In the genomic region with DNA sequence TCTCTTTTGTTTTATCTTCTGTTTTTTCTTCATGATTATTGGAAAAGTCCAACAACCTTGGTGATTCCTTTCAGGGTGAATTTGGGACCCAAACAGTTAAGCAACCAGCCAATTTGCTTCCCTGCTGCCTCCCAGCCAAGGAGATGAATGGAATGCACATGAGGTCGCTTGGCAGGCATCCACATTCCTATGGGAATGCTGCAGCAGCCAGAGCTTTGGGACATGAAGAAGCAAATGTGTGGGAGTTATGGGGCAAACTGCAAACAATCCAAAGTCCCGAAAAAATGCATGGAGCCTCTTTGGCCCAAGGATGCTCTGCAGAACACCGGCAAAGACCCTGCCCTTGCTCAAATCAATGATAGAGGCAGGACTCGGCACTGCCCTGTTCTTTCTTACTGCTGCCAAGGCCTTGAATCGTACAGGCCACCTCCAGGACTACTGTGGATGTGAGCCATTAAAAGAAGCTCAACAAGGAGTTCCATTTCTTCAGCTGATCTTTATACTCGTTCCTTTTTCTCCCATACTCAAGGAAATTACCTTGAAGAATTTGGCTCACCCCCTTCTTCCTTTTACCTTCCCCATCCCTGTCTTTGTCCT, we compare ENCODE assay signal across 8 cellular contexts.
DNase-seq lines count a peak whose midpoint lies in the region; ATAC-seq, FAIRE-seq and TF ChIP-seq lines count a peak whose summit lies in the region.

No MANE protein-coding gene starts in this region.

- DNase-seq in H54 (ENCODE audit: insufficient read length, low spot score) = peak; percentile 71
- peak; percentile 98 for DNase-seq in astrocyte of the hippocampus (ENCODE audit: low read depth, low spot score)
- DNase-seq in hepatic stellate cell (ENCODE audit: low spot score) = peak; percentile 78
- DNase-seq in sciatic nerve (ENCODE audit: low spot score) = peak; percentile 85
- DNase-seq in stimulated activated CD4-positive, alpha-beta T cell treated with anti-CD3 and anti-CD28 coated beads, Interleukin-2, amount 100 ng/mL, for 48 hours = no peak

- intact Hi-C loops in sciatic nerve (cut with DNase I) = no loop called here

- TF ChIP-seq POLR2A in H54 (IDR thresholded peaks at IDR 0.05; ENCODE audit: low read depth, low read length) = no peak

- FAIRE-seq in H54 (lab: Jason Lieb, UNC) = peak; percentile 95

- ATAC-seq in sciatic nerve (peak; percentile 61), GM18873 (IDR thresholded peaks at IDR 0.05; ENCODE audit: low FRiP score, unreplicated experiment) (no peak), GM21367 (IDR thresholded peaks at IDR 0.05; ENCODE audit: unreplicated experiment) (no peak), HG03378 (IDR thresholded peaks at IDR 0.05; ENCODE audit: unreplicated experiment) (no peak)

Comparison
In these comparisons a context has a peak if more than half of its experiments do, and no peak if none do; other contexts are left out.
1. DNase-seq: peak in H54 (single experiment), astrocyte of the hippocampus (single experiment), hepatic stellate cell (single experiment) and sciatic nerve (single experiment); none in stimulated activated CD4-positive, alpha-beta T cell treated with anti-CD3 and anti-CD28 coated beads, Interleukin-2, amount 100 ng/mL, for 48 hours (0 of 2).